ENCODE assay signal across 1 cellular context in the genomic region with DNA sequence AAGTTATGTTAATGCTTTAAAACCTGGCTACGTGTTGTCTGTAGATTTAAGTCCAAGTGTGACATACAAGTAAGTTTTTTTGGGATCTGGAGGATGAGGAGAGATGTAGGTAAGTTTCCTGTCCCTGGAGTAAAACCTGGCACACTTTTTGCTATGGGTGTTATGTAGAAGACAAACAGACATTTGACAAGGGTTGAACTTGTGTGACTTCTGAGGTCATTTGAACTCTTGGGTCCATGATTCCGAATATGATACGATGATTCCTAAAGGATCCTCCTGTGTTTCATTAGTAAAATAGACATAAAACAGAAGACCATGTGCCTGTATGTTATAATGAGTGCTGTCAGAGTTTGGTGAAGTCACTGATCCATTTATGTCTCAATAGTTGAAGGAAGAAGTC.
TF ChIP-seq lines count a peak whose summit lies in the region.

No MANE protein-coding gene starts in this region.

TF ChIP-seq in GM12878, 131 proteins besides CTCF, POLR2A, EP300 and RAD21:
- TF ChIP-seq, protein P1, sequence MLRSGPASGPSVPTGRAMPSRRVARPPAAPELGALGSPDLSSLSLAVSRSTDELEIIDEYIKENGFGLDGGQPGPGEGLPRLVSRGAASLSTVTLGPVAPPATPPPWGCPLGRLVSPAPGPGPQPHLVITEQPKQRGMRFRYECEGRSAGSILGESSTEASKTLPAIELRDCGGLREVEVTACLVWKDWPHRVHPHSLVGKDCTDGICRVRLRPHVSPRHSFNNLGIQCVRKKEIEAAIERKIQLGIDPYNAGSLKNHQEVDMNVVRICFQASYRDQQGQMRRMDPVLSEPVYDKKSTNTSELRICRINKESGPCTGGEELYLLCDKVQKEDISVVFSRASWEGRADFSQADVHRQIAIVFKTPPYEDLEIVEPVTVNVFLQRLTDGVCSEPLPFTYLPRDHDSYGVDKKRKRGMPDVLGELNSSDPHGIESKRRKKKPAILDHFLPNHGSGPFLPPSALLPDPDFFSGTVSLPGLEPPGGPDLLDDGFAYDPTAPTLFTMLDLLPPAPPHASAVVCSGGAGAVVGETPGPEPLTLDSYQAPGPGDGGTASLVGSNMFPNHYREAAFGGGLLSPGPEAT (IDR thresholded peaks at IDR 0.05; ENCODE audit: low read depth): no peak
- no peak for TF ChIP-seq BMI1 (IDR thresholded peaks at IDR 0.05; ENCODE audit: borderline replicate concordance)
- TF ChIP-seq, protein P2, sequence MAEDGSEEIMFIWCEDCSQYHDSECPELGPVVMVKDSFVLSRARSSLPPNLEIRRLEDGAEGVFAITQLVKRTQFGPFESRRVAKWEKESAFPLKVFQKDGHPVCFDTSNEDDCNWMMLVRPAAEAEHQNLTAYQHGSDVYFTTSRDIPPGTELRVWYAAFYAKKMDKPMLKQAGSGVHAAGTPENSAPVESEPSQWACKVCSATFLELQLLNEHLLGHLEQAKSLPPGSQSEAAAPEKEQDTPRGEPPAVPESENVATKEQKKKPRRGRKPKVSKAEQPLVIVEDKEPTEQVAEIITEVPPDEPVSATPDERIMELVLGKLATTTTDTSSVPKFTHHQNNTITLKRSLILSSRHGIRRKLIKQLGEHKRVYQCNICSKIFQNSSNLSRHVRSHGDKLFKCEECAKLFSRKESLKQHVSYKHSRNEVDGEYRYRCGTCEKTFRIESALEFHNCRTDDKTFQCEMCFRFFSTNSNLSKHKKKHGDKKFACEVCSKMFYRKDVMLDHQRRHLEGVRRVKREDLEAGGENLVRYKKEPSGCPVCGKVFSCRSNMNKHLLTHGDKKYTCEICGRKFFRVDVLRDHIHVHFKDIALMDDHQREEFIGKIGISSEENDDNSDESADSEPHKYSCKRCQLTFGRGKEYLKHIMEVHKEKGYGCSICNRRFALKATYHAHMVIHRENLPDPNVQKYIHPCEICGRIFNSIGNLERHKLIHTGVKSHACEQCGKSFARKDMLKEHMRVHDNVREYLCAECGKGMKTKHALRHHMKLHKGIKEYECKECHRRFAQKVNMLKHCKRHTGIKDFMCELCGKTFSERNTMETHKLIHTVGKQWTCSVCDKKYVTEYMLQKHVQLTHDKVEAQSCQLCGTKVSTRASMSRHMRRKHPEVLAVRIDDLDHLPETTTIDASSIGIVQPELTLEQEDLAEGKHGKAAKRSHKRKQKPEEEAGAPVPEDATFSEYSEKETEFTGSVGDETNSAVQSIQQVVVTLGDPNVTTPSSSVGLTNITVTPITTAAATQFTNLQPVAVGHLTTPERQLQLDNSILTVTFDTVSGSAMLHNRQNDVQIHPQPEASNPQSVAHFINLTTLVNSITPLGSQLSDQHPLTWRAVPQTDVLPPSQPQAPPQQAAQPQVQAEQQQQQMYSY (CRISPR knock-in tag; IDR thresholded peaks at IDR 0.05): no peak
- no peak for TF ChIP-seq TCF12 (IDR thresholded peaks at IDR 0.05; ENCODE audit: low read depth, low read length)
- no peak for TF ChIP-seq FOXM1 (IDR thresholded peaks at IDR 0.05; ENCODE audit: low read depth, low read length)
- TF ChIP-seq IKZF2 (IDR thresholded peaks at IDR 0.05): no peak
